In genomic region chr6:79713701-79714322, GRCh38 we compare ENCODE assay signal across 9 cellular contexts.
DNase-seq lines count a peak whose midpoint lies in the region; ATAC-seq, FAIRE-seq and TF ChIP-seq lines count a peak whose summit lies in the region.
"Had no signal": no experiment of that assay in that cellular context is flagged by ENCODE, and none has a peak within 500 bp of the region (broad histone marks: within the 10 kb centered on the region; RNA-seq: fewer than 3 reads in every experiment).

No MANE protein-coding gene starts in this region.

- H3K27me3 Mint-ChIP-seq in natural killer cell (ENCODE audit: low read depth in 2 of 2), result no peaks in the 10 kb centered on the region

- CTCF ChIA-PET in OCI-LY7 (lab: Charles Lee; ENCODE audit: unreplicated experiment), result no interaction called here

- TF ChIP-seq CTCF in OCI-LY7 (conservative IDR thresholded peaks at IDR 0.05; ENCODE audit: low read length) (peak; percentile 82), natural killer cell (IDR thresholded peaks at IDR 0.05) (no peak)

- POLR2A ChIA-PET in OCI-LY7 (lab: Charles Lee), result no interaction called here

- H3K9me2 ChIP-seq in OCI-LY7 (ENCODE audit: insufficient read depth, low read length), result no peaks in the 10 kb centered on the region

- H3K9me3 Mint-ChIP-seq in natural killer cell, result no peaks in the 10 kb centered on the region

- BruUV-seq in OCI-LY7 (replicated peaks; lab: Mats Ljungman, UMichigan), result no TSS peak

- no peaks in the 10 kb centered on the region for H3K36me3 ChIP-seq in OCI-LY7 (ENCODE audit: insufficient read depth, low read length)
- H3K36me3 ChIP-seq: neutrophil had no signal

- intact Hi-C loops in OCI-LY7 (cut with micrococcal nuclease; ENCODE audit: unreplicated experiment) (no loop called here), left cardiac atrium (cut with DNase I) (loop anchor here in 1 of 2 donors (10.0 kb wide), 1 partner anchor 139 kb away; no protein-coding TSS in a partner anchor), natural killer cell (cut with micrococcal nuclease) (no loop called here)

- no peaks in the 10 kb centered on the region for H3K79me2 ChIP-seq in OCI-LY7 (ENCODE audit: insufficient read depth, low read depth, low read length)

- H2AFZ ChIP-seq in OCI-LY7 (ENCODE audit: low read length), result no peak overlapping the region

- no peaks in the 10 kb centered on the region for H4K20me1 ChIP-seq in OCI-LY7 (ENCODE audit: insufficient read depth, low read length)

- no peaks in the 10 kb centered on the region for H3K9me3 ChIP-seq in OCI-LY7 (ENCODE audit: low read length)
- H3K9me3 ChIP-seq: neutrophil had no signal

- H3K4me1 ChIP-seq in OCI-LY7 (ENCODE audit: insufficient read depth, low read length, poor library complexity, severe bottlenecking), result no peaks in the 10 kb centered on the region

- ATAC-seq in HG03159 (IDR thresholded peaks at IDR 0.05; ENCODE audit: unreplicated experiment) (peak; percentile 61), left cardiac atrium (peak; percentile 60 to 68), natural killer cell (no peak)

- H3K4me2 ChIP-seq in OCI-LY7 (ENCODE audit: low read length), result no peak overlapping the region

- H3K27ac Mint-ChIP-seq in natural killer cell, result no peak overlapping the region

- H3K4me3 Mint-ChIP-seq in natural killer cell, result no peak overlapping the region

- H3K4me1 Mint-ChIP-seq in natural killer cell, result no peaks in the 10 kb centered on the region

- H3K27ac ChIP-seq in OCI-LY7 (ENCODE audit: low read depth, low read length, poor library complexity, severe bottlenecking), result no peak overlapping the region
- H3K27ac ChIP-seq: neutrophil had no signal

- TF ChIP-seq POLR2A in GM12892 (IDR thresholded peaks at IDR 0.05; ENCODE audit: low read depth, low read length), result no peak

- FAIRE-seq in GM12892 (lab: Jason Lieb, UNC), result peak; percentile 81

- DNase-seq in AG08396 (ENCODE audit: low spot score) (peak; percentile 21), GM12892 (ENCODE audit: insufficient read length) (no peak), OCI-LY7 (ENCODE audit: low spot score) (peak; percentile 51), left cardiac atrium (peak; percentile 49), natural killer cell (no peak)
- peak; percentile 49 for DNase-seq in activated naive CD4-positive, alpha-beta T cell treated with anti-CD3 and anti-CD28 coated beads, Interleukin-2, amount 50 U/mL, for 16 hours
- peak in 2 of 3 donors; percentile 14 to 34 for DNase-seq in stimulated activated CD4-positive, alpha-beta T cell treated with anti-CD3 and anti-CD28 coated beads, Interleukin-12 subunit alpha, Interleukin-12 subunit beta, amount 100 ng/mL, for 48 hours (ENCODE audit: low read depth in 2 of 3, low spot score in 1 of 3)

- H3K4me3 ChIP-seq in OCI-LY7 (ENCODE audit: low read depth, low read length, poor library complexity, severe bottlenecking), result no peak overlapping the region

- no peaks in the 10 kb centered on the region for H3K36me3 Mint-ChIP-seq in natural killer cell

Comparison
In these comparisons a context has a peak if more than half of its experiments do, and no peak if none do; other contexts are left out.
1. DNase-seq: peak in AG08396 (single experiment), OCI-LY7 (single experiment), activated naive CD4-positive, alpha-beta T cell treated with anti-CD3 and anti-CD28 coated beads, Interleukin-2, amount 50 U/mL, for 16 hours (single experiment), left cardiac atrium (single experiment) and stimulated activated CD4-positive, alpha-beta T cell treated with anti-CD3 and anti-CD28 coated beads, Interleukin-12 subunit alpha, Interleukin-12 subunit beta, amount 100 ng/mL, for 48 hours (2 of 3); none in GM12892 (single experiment) and natural killer cell (single experiment).
2. ATAC-seq: peak in HG03159 (single experiment) and left cardiac atrium (2 of 2); none in natural killer cell (0 of 3).